In genomic region chr5:14440598-14441401, GRCh38 we compare ENCODE assay signal across 10 cellular contexts.
A peak's percentile ranks its signal among the peaks of the same experiment; 100 is the strongest.
DNase-seq lines count a peak whose midpoint lies in the region; ATAC-seq and TF ChIP-seq lines count a peak whose summit lies in the region.
"Had no signal": no experiment of that assay in that cellular context is flagged by ENCODE, and none has a peak within 500 bp of the region (broad histone marks: within the 10 kb centered on the region; RNA-seq: fewer than 3 reads in every experiment).

No MANE protein-coding gene starts in this region.

- TF ChIP-seq CTCF in AG04450 (IDR thresholded peaks at IDR 0.05; ENCODE audit: low read depth, low read length) (no peak), fibroblast of the aortic adventitia (IDR thresholded peaks at IDR 0.05; ENCODE audit: insufficient read depth, low read length) (no peak)

- ATAC-seq in HG03196 (IDR thresholded peaks at IDR 0.05; ENCODE audit: unreplicated experiment) (no peak), HG02840 (IDR thresholded peaks at IDR 0.05; ENCODE audit: low FRiP score, unreplicated experiment) (no peak)
- ATAC-seq: CD8-positive, alpha-beta T cell had no signal

- CTCF ChIA-PET in AG04450 (lab: Charles Lee): interaction anchor here (0.5 to 1.4 kb wide), 2 partner anchors 19 to 42 kb away, joined by 4 read pairs; no protein-coding TSS in a partner anchor

- peak overlapping the region; percentile 95 for H3K27ac ChIP-seq in AG04450 (ENCODE audit: low read depth, low read length)
- H3K27ac ChIP-seq: HL-60 had no signal

- POLR2A ChIA-PET in AG04450 (lab: Yijun Ruan, JAX): interaction anchor here (0.8 to 1.3 kb wide), 4 partner anchors 9 to 34 kb away, joined by 3 to 7 read pairs (median 4); no protein-coding TSS in a partner anchor

- H3K4me3 ChIP-seq in AG04450 (ENCODE audit: low read depth, low read length) (peak overlapping the region; percentile 64), fibroblast of the aortic adventitia (ENCODE audit: low read depth, low read length) (peak overlapping the region; percentile 98)

- H3K27me3 ChIP-seq in AG04450 (ENCODE audit: control insufficient read depth, insufficient read depth, low read length): no peaks in the 10 kb centered on the region

- peak; percentile 89 for DNase-seq in AG04450 (ENCODE audit: low read depth, low spot score)
- DNase-seq in SHP77 (lab: John Stamatoyannopoulos, UW): peak; percentile 36 to 53
- peak; percentile 97 for DNase-seq in fibroblast of the aortic adventitia (ENCODE audit: low read depth)
- peak in 51 of 56 donors; percentile 15 to 82 (median 51) for DNase-seq in nucleus accumbens (lab: John Stamatoyannopoulos, UW)
- no peak for DNase-seq in OCI-M1 (lab: John Stamatoyannopoulos, UW)
- no peak for DNase-seq in RPMI8226
- DNase-seq: CD8-positive, alpha-beta T cell had no signal

- H3K9me3 ChIP-seq in AG04450 (ENCODE audit: control insufficient read depth, insufficient read depth, low read length): no peaks in the 10 kb centered on the region

Comparison
In these comparisons a context has a peak if more than half of its experiments do, and no peak if none do; other contexts are left out.
1. DNase-seq: peak in AG04450 (single experiment), SHP77 (2 of 2), fibroblast of the aortic adventitia (single experiment) and nucleus accumbens (51 of 56); none in OCI-M1 (single experiment) and RPMI8226 (single experiment).